8 cellular contexts compared by ENCODE assay signal in the genomic region with DNA sequence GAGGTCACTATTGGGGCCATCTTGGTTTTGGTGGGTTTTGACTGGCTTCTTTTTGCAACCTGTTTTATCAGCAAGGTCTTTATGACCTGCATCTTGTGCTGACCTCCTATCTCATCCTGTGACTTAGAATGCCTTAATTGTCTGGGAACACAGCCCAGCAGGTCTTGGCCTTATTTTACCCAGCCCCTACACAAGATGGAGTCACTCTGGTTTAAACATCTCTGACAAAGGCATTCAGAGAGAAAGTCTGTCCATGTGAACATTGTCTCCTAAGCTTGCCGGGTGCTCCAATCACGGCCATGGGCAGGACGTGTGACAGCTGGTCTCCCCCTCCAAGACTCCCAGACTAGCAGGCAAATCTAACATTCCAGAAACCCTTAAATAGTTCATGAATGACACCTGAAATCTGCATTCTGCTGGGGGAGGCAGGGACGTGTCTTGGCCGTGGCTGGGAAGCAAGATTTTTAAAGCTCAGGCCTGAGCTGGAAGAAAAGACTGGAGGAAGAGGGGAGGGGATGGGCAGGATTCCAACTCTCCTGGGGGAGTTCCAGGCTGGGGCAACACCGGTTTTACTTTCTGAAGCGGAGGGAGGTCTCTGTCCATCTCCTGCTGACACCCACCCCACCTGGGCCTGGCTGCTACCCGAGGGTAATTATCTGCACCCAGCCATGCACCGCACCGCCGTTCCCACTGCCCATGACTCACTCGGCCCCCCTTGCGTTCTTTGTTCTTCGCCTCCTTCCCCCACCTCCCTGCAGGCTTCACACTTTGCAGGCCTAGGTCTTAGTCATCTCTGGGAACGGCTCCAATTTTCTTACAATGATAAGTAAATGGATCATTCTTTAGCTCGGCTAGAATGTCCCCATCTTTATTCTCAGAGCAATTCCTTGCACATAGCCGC. TPM values are rescaled to one million over a fixed set of nuclear protein-coding genes. Genes with fewer than 3 reads are reported as not detected.
DNase-seq lines count a peak whose midpoint lies in the region; ATAC-seq and TF ChIP-seq lines count a peak whose summit lies in the region.

No MANE protein-coding gene starts in this region.

- H3K4me2 ChIP-seq in neuronal stem cell (ENCODE audit: insufficient read depth, low read length, poor library complexity, severe bottlenecking) = peak overlapping the region; percentile 20

- H3K79me1 ChIP-seq in neuronal stem cell (ENCODE audit: low read depth, low read length) = no peaks in the 10 kb centered on the region

- H3K4me1 Mint-ChIP-seq in effector memory CD8-positive, alpha-beta T cell (ENCODE audit: low read depth in 2 of 2) = peaks cover 3 to 4% of the 10 kb centered on the region in 2 donors

- no peak overlapping the region for H2AK5ac ChIP-seq in neuronal stem cell (ENCODE audit: low read depth, low read length)

- no peak overlapping the region for H3K23ac ChIP-seq in neuronal stem cell (ENCODE audit: low read depth, low read length, poor library complexity)

- H3K9me3 ChIP-seq in neuronal stem cell (replicated peaks in 1 of 2; ENCODE audit: control insufficient read depth in 2 of 2, insufficient read depth in 1 of 2, low read depth in 1 of 2, low read length in 2 of 2) = no peaks in the 10 kb centered on the region

- no peaks in the 10 kb centered on the region for H3K36me3 ChIP-seq in neuronal stem cell (replicated peaks in 1 of 2; ENCODE audit: control insufficient read depth in 2 of 2, insufficient read depth in 2 of 2, low read length in 2 of 2)

- DNase-seq in DMS53 (lab: John Stamatoyannopoulos, UW) (peak; percentile 37), DMS53 treated with DMSO at 0.1 percent for 48 hours (lab: John Stamatoyannopoulos, UW; ENCODE audit: unreplicated experiment) (no peak), RPMI8226 (peak; percentile 69), fibroblast of the aortic adventitia (ENCODE audit: low read depth) (peak; percentile 85), neuronal stem cell (ENCODE audit: low spot score) (peak; percentile 40)
- no peak for DNase-seq in effector memory CD8-positive, alpha-beta T cell

- H2BK12ac ChIP-seq in neuronal stem cell (ENCODE audit: low read length) = no peak overlapping the region

- H3K4me3 ChIP-seq in fibroblast of the aortic adventitia (ENCODE audit: low read depth, low read length) (no peak overlapping the region), neuronal stem cell (ENCODE audit: low read length in 2 of 2) (no peak overlapping the region)

- H2BK5ac ChIP-seq in neuronal stem cell (ENCODE audit: low read length) = no peak overlapping the region

- no peak for TF ChIP-seq CTCF in fibroblast of the aortic adventitia (IDR thresholded peaks at IDR 0.05; ENCODE audit: insufficient read depth, low read length)

- no peak overlapping the region for H3K4ac ChIP-seq in neuronal stem cell (ENCODE audit: low read length)

- no peak overlapping the region for H3K4me3 Mint-ChIP-seq in effector memory CD8-positive, alpha-beta T cell

- H3K27ac Mint-ChIP-seq in effector memory CD8-positive, alpha-beta T cell = no peak overlapping the region

- no peak for ATAC-seq in GM18519 (IDR thresholded peaks at IDR 0.05; ENCODE audit: low FRiP score, unreplicated experiment)
- no peak for ATAC-seq in HG02588 (IDR thresholded peaks at IDR 0.05; ENCODE audit: unreplicated experiment)
- ATAC-seq in effector memory CD8-positive, alpha-beta T cell (replicated peaks) = no peak

- H4K8ac ChIP-seq in neuronal stem cell (ENCODE audit: low read depth, low read length) = no peak overlapping the region

- H3K27ac ChIP-seq in neuronal stem cell (replicated peaks; ENCODE audit: low read length) = peak overlapping the region; percentile 3

- no peak overlapping the region for H2BK15ac ChIP-seq in neuronal stem cell (ENCODE audit: low read length)

- peak overlapping the region; percentile 79 for H2AFZ ChIP-seq in neuronal stem cell (ENCODE audit: low read length)

- H3K4me1 ChIP-seq in neuronal stem cell (ENCODE audit: control insufficient read depth in 2 of 2, insufficient read depth in 1 of 2, low read depth in 1 of 2, low read length in 2 of 2) = peaks cover 0 to 14% of the 10 kb centered on the region in 2 donors

- no peaks in the 10 kb centered on the region for H3K27me3 Mint-ChIP-seq in effector memory CD8-positive, alpha-beta T cell

- no peak overlapping the region for H4K91ac ChIP-seq in neuronal stem cell (ENCODE audit: low read depth, low read length, poor library complexity)

- no peak overlapping the region for H3K9ac ChIP-seq in neuronal stem cell (ENCODE audit: low read depth, low read length, poor library complexity)

- H2BK120ac ChIP-seq in neuronal stem cell (ENCODE audit: low read depth, low read length) = no peak overlapping the region

- no peaks in the 10 kb centered on the region for H3K9me3 Mint-ChIP-seq in effector memory CD8-positive, alpha-beta T cell

- WGBS in neuronal stem cell (ENCODE audit: extremely low coverage in 2 of 2, insufficient read length in 2 of 2, insufficient replicate concordance in 1 of 2), 2 donors = no CpG with 5 or more reads among the region's 17 CpGs

- no peak overlapping the region for H3K18ac ChIP-seq in neuronal stem cell (ENCODE audit: low read length)

- H3K36me3 Mint-ChIP-seq in effector memory CD8-positive, alpha-beta T cell (ENCODE audit: insufficient read depth) = no peaks in the 10 kb centered on the region

- no peak overlapping the region for H3K14ac ChIP-seq in neuronal stem cell (ENCODE audit: low read length)

- peaks cover 0 to 2% (median 0%) of the 10 kb centered on the region in 3 experiments for H3K27me3 ChIP-seq in neuronal stem cell (ENCODE audit: control insufficient read depth in 3 of 3, insufficient read depth in 3 of 3, low read depth in 1 of 3, low read length in 3 of 3)

RNA-seq across cellular contexts. Expression of a gene that starts 11.5 kb away (rescaled TPM):
- total RNA-seq in fibroblast of the aortic adventitia (ENCODE audit: low replicate concordance) = not detected in 2 replicates
- not detected for polyA plus RNA-seq in neuronal stem cell (2013, experiment 1 of 2)
- not detected for polyA plus RNA-seq in neuronal stem cell (2013, experiment 2 of 2)

RNA-seq across cellular contexts. Expression of a gene that starts 32.0 kb away (rescaled TPM):
- not detected in 2 replicates for total RNA-seq in fibroblast of the aortic adventitia (ENCODE audit: low replicate concordance)
- polyA plus RNA-seq in neuronal stem cell (2013, experiment 1 of 2) = not detected
- polyA plus RNA-seq in neuronal stem cell (2013, experiment 2 of 2) = not detected

RNA-seq across cellular contexts. Expression of a gene that starts 40.2 kb away (rescaled TPM):
- total RNA-seq in fibroblast of the aortic adventitia (ENCODE audit: low replicate concordance) = not detected in 2 replicates
- not detected for polyA plus RNA-seq in neuronal stem cell (2013, experiment 1 of 2)
- not detected for polyA plus RNA-seq in neuronal stem cell (2013, experiment 2 of 2)

RNA-seq across cellular contexts. Expression of a gene that starts 51.4 kb away (rescaled TPM):
- total RNA-seq in fibroblast of the aortic adventitia (ENCODE audit: low replicate concordance) = not detected in 2 replicates
- not detected for polyA plus RNA-seq in neuronal stem cell (2013, experiment 1 of 2)
- polyA plus RNA-seq in neuronal stem cell (2013, experiment 2 of 2) = not detected

Comparison
In these comparisons a context has a peak if more than half of its experiments do, and no peak if none do; other contexts are left out.
1. DNase-seq: peak in DMS53 (single experiment), RPMI8226 (single experiment), fibroblast of the aortic adventitia (single experiment) and neuronal stem cell (single experiment); none in DMS53 treated with DMSO at 0.1 percent for 48 hours (single experiment) and effector memory CD8-positive, alpha-beta T cell (0 of 3).